In genomic region chr14:22588419-22589095, GRCh38 we compare ENCODE assay signal across 8 cellular contexts. TPM values are rescaled to one million over a fixed set of nuclear protein-coding genes. Genes with fewer than 3 reads are reported as not detected.
DNase-seq lines count a peak whose midpoint lies in the region; ATAC-seq and TF ChIP-seq lines count a peak whose summit lies in the region.

No MANE protein-coding gene starts in this region.

- H4K20me1 ChIP-seq in Loucy (ENCODE audit: insufficient read depth, low read length, poor library complexity, severe bottlenecking) = peaks cover 14% of the 10 kb centered on the region

- no peak for TF ChIP-seq CTCF in Loucy (conservative IDR thresholded peaks at IDR 0.05; ENCODE audit: low read length)

- H3K27ac Mint-ChIP-seq in CD4-positive, alpha-beta memory T cell = peak overlapping the region; percentile 99 to 100 (median 99)

- no peaks in the 10 kb centered on the region for H3K27me3 ChIP-seq in CD4-positive, alpha-beta memory T cell (ENCODE audit: insufficient read depth, low read length)
- no peaks in the 10 kb centered on the region for H3K27me3 ChIP-seq in Loucy (ENCODE audit: insufficient read depth, low read length, poor library complexity, severe bottlenecking)
- no peaks in the 10 kb centered on the region for H3K27me3 ChIP-seq in duodenal mucosa (ENCODE audit: control insufficient read depth in 1 of 2, insufficient read depth in 2 of 2, low read length in 2 of 2)
- H3K27me3 ChIP-seq in neuronal stem cell (ENCODE audit: control insufficient read depth in 3 of 3, insufficient read depth in 3 of 3, low read depth in 1 of 3, low read length in 3 of 3) = peaks cover 0 to 12% (median 0%) of the 10 kb centered on the region in 3 experiments

- intact Hi-C loops in CD4-positive, alpha-beta memory T cell (cut with micrococcal nuclease) = loop anchor here (1.0 to 5.0 kb wide), 12 partner anchors 10 to 1077 kb away; partner anchors contain the start of genes ABHD4, ACIN1, C14orf119 and LRP10
- intact Hi-C loops in left colon (cut with DNase I, micrococcal nuclease) = no loop called here

- no CpG with 5 or more reads among the region's 17 CpGs for WGBS in neuronal stem cell (ENCODE audit: extremely low coverage in 2 of 2, insufficient read length in 2 of 2, insufficient replicate concordance in 1 of 2), 2 donors

- peak overlapping the region; percentile 88 for H3K27ac ChIP-seq in CD4-positive, alpha-beta memory T cell (ENCODE audit: low read depth, low read length)
- H3K27ac ChIP-seq in duodenal mucosa (ENCODE audit: low read depth, low read length) (peak overlapping the region; percentile 83), neuronal stem cell (replicated peaks; ENCODE audit: low read length) (peak overlapping the region; percentile 23)

- peak in 2 of 5 donors; percentile 22 to 49 for DNase-seq in CD4-positive, alpha-beta memory T cell
- no peak for DNase-seq in neuronal stem cell (ENCODE audit: low spot score)
- DNase-seq in left colon = no peak
- no peak for DNase-seq in activated CD4-positive, CD25-positive, alpha-beta regulatory T cell treated with anti-CD3 and anti-CD28 coated beads, Interleukin-2, amount 50 U/mL, for 72 hours
- no peak for DNase-seq in NCI-H128 (lab: John Stamatoyannopoulos, UW; ENCODE audit: unreplicated experiment)

- H3K9me3 ChIP-seq in CD4-positive, alpha-beta memory T cell (ENCODE audit: control insufficient read depth in 1 of 2, low read length in 2 of 2) = no peaks in the 10 kb centered on the region
- H3K9me3 ChIP-seq in Loucy (ENCODE audit: insufficient read depth, low read depth, low read length) (no peaks in the 10 kb centered on the region), duodenal mucosa (ENCODE audit: control insufficient read depth in 1 of 2, low read length in 2 of 2) (no peaks in the 10 kb centered on the region), neuronal stem cell (replicated peaks in 1 of 2; ENCODE audit: control insufficient read depth in 2 of 2, insufficient read depth in 1 of 2, low read depth in 1 of 2, low read length in 2 of 2) (no peaks in the 10 kb centered on the region)

- peaks cover 8 to 24% of the 10 kb centered on the region in 2 donors for H3K36me3 Mint-ChIP-seq in CD4-positive, alpha-beta memory T cell

- peak overlapping the region; percentile 85 to 87 for H3K4me3 ChIP-seq in CD4-positive, alpha-beta memory T cell (ENCODE audit: low read length in 2 of 2)
- H3K4me3 ChIP-seq in Loucy (ENCODE audit: low read length, poor library complexity, severe bottlenecking) = peak overlapping the region; percentile 87
- peak overlapping the region; percentile 82 to 87 for H3K4me3 ChIP-seq in duodenal mucosa (ENCODE audit: low read depth in 1 of 2, low read length in 2 of 2)
- peak overlapping the region; percentile 89 to 99 for H3K4me3 ChIP-seq in neuronal stem cell (ENCODE audit: low read length in 2 of 2)

- H2AFZ ChIP-seq in Loucy (ENCODE audit: low read length) = peak overlapping the region; percentile 47; the same call in 1 of the 2 replicates
- H2AFZ ChIP-seq in neuronal stem cell (ENCODE audit: low read length) = peak overlapping the region; percentile 86

- H3K79me1 ChIP-seq in neuronal stem cell (ENCODE audit: low read depth, low read length) = peaks cover 14% of the 10 kb centered on the region

- no peaks in the 10 kb centered on the region for H3K36me3 ChIP-seq in CD4-positive, alpha-beta memory T cell (ENCODE audit: insufficient read depth, low read length)
- H3K36me3 ChIP-seq in Loucy (ENCODE audit: insufficient read depth, low read length) (no peaks in the 10 kb centered on the region), duodenal mucosa (ENCODE audit: control insufficient read depth in 1 of 2, insufficient read depth in 2 of 2, low read length in 2 of 2) (peaks cover 0 to 6% of the 10 kb centered on the region in 2 donors), neuronal stem cell (replicated peaks in 1 of 2; ENCODE audit: control insufficient read depth in 2 of 2, insufficient read depth in 2 of 2, low read length in 2 of 2) (peaks cover 2 to 35% of the 10 kb centered on the region in 2 donors)

- POLR2A ChIA-PET in CD4-positive, alpha-beta memory T cell (lab: Charles Lee; ENCODE audit: partially characterized antibody) = interaction anchor here (0.6 to 13.5 kb wide), 44 partner anchors 8 to 1133 kb away, joined by 3 to 387 read pairs (median 5); partner anchors contain the start of genes ABHD4, ACIN1, AJUBA and C14orf119

- H3K9me3 Mint-ChIP-seq in CD4-positive, alpha-beta memory T cell = peaks cover 0 to 5% (median 0%) of the 10 kb centered on the region in 8 donors

- no peak overlapping the region for H3K23ac ChIP-seq in neuronal stem cell (ENCODE audit: low read depth, low read length, poor library complexity)

- peak overlapping the region; percentile 33 for H3K18ac ChIP-seq in neuronal stem cell (ENCODE audit: low read length)

- CTCF ChIA-PET in CD4-positive, alpha-beta memory T cell (lab: Charles Lee; ENCODE audit: partially characterized antibody) = interaction anchor here (0.8 to 10.8 kb wide), 21 partner anchors 8 to 674 kb away, joined by 3 to 174 read pairs (median 5); partner anchors contain the start of genes ABHD4, MRPL52, PRMT5 and REM2

- H2BK15ac ChIP-seq in neuronal stem cell (ENCODE audit: low read length) = no peak overlapping the region

- H3K4ac ChIP-seq in neuronal stem cell (ENCODE audit: low read length) = no peak overlapping the region

- ATAC-seq in left colon = no peak
- ATAC-seq in GM18502 (IDR thresholded peaks at IDR 0.05; ENCODE audit: poor library complexity, unreplicated experiment) = no peak

- H3K4me2 ChIP-seq in Loucy (ENCODE audit: low read depth, low read length, poor library complexity, severe bottlenecking) = peak overlapping the region; percentile 94
- peak overlapping the region; percentile 87 for H3K4me2 ChIP-seq in neuronal stem cell (ENCODE audit: insufficient read depth, low read length, poor library complexity, severe bottlenecking)

- peaks cover 45 to 70% (median 57%) of the 10 kb centered on the region in 4 donors for H3K4me1 Mint-ChIP-seq in CD4-positive, alpha-beta memory T cell

- H2BK12ac ChIP-seq in neuronal stem cell (ENCODE audit: low read length) = no peak overlapping the region

- H3K9me2 ChIP-seq in Loucy (replicated peaks; ENCODE audit: low read depth, low read length) = no peaks in the 10 kb centered on the region

- 0 out of 2 replicates have a peak, but pooled peaks cover 3% of the 10 kb centered on the region for H3F3A ChIP-seq in Loucy (ENCODE audit: low read depth)

- H3K4me3 Mint-ChIP-seq in CD4-positive, alpha-beta memory T cell = peak overlapping the region; percentile 92 to 100 (median 97)

- H3K27me3 Mint-ChIP-seq in CD4-positive, alpha-beta memory T cell = peaks cover 2% of the 10 kb centered on the region in 2 donors

- peaks cover 57% of the 10 kb centered on the region for H3K4me1 ChIP-seq in CD4-positive, alpha-beta memory T cell (ENCODE audit: insufficient read depth, low read length)
- H3K4me1 ChIP-seq in Loucy (ENCODE audit: insufficient read depth, low read length, poor library complexity, severe bottlenecking) (peaks cover 39% of the 10 kb centered on the region), duodenal mucosa (ENCODE audit: control insufficient read depth in 1 of 2, insufficient read depth in 2 of 2, low read length in 2 of 2) (peaks cover 47 to 49% of the 10 kb centered on the region in 2 donors), neuronal stem cell (ENCODE audit: control insufficient read depth in 2 of 2, insufficient read depth in 1 of 2, low read depth in 1 of 2, low read length in 2 of 2) (peaks cover 4% of the 10 kb centered on the region in 2 donors)

- no peak overlapping the region for H3K14ac ChIP-seq in neuronal stem cell (ENCODE audit: low read length)

- no peak overlapping the region for H2BK5ac ChIP-seq in neuronal stem cell (ENCODE audit: low read length)

- no peak overlapping the region for H4K8ac ChIP-seq in neuronal stem cell (ENCODE audit: low read depth, low read length)

- no peak overlapping the region for H4K91ac ChIP-seq in neuronal stem cell (ENCODE audit: low read depth, low read length, poor library complexity)

- peaks cover 50% of the 10 kb centered on the region for H3K79me2 ChIP-seq in Loucy (ENCODE audit: insufficient read depth, low read length)

- no peak overlapping the region for H2BK120ac ChIP-seq in neuronal stem cell (ENCODE audit: low read depth, low read length)

- no peak overlapping the region for H2AK5ac ChIP-seq in neuronal stem cell (ENCODE audit: low read depth, low read length)

- H3K9ac ChIP-seq in Loucy (ENCODE audit: low read depth, low read length, poor library complexity, severe bottlenecking) = peak overlapping the region; percentile 91
- H3K9ac ChIP-seq in duodenal mucosa (ENCODE audit: low read depth in 1 of 2, low read length in 2 of 2) = peak overlapping the region; percentile 85 to 94
- H3K9ac ChIP-seq in neuronal stem cell (ENCODE audit: low read depth, low read length, poor library complexity) = peak overlapping the region; percentile 56

RNA-seq across cellular contexts. Expression of gene DAD1, which starts 0.5 kb away (rescaled TPM):
- 100 to 1,000 TPM; 110 to 124 TPM for total RNA-seq in CD4-positive, alpha-beta memory T cell
- polyA plus RNA-seq in CD4-positive, alpha-beta memory T cell = 100 to 1,000 TPM; 602 to 735 TPM
- polyA plus RNA-seq in neuronal stem cell (2013, experiment 1 of 2) = 182 TPM
- polyA plus RNA-seq in neuronal stem cell (2013, experiment 2 of 2) = 180 TPM
- 100 to 1,000 TPM; 139 to 142 TPM for total RNA-seq in left colon

RNA-seq across cellular contexts. Expression of gene ABHD4, which starts 9.5 kb away (rescaled TPM):
- 10 to 100 TPM; 18.8 to 22.4 TPM for total RNA-seq in CD4-positive, alpha-beta memory T cell
- polyA plus RNA-seq in CD4-positive, alpha-beta memory T cell = 10 to 100 TPM in 1 of 2 donors, 1 to 10 TPM in 1; 6.2 to 12.9 TPM
- polyA plus RNA-seq in neuronal stem cell (2013, experiment 1 of 2) = 21.7 TPM
- 20.3 TPM for polyA plus RNA-seq in neuronal stem cell (2013, experiment 2 of 2)
- 10 to 100 TPM; 16.9 to 19.5 TPM for total RNA-seq in left colon

RNA-seq across cellular contexts. Expression of gene OR6J1, which starts 55.6 kb away (rescaled TPM):
- not detected for total RNA-seq in CD4-positive, alpha-beta memory T cell
- polyA plus RNA-seq in CD4-positive, alpha-beta memory T cell = not detected
- polyA plus RNA-seq in neuronal stem cell (2013, experiment 1 of 2) = not detected
- polyA plus RNA-seq in neuronal stem cell (2013, experiment 2 of 2) = not detected
- total RNA-seq in left colon = not detected

Comparison
In these comparisons a context has a peak if more than half of its experiments do, and no peak if none do; other contexts are left out.
1. H3K27ac ChIP-seq: peak in every context shown above with its lines; median percentile 88 in CD4-positive, alpha-beta memory T cell; 83 in duodenal mucosa; 23 in neuronal stem cell.